ENCODE assay signal across 15 cellular contexts in genomic region chr1:29689372-29690030, GRCh38.
DNase-seq lines count a peak whose midpoint lies in the region; ATAC-seq and TF ChIP-seq lines count a peak whose summit lies in the region.
"Had no signal": no experiment of that assay in that cellular context is flagged by ENCODE, and none has a peak within 500 bp of the region (broad histone marks: within the 10 kb centered on the region; RNA-seq: fewer than 3 reads in every experiment).

No MANE protein-coding gene starts in this region.

- peak; percentile 11 for DNase-seq in activated T-cell treated with anti-CD3 and anti-CD28 coated beads, Interleukin-2, amount 50 U/mL, for 24 hours
- no peak for DNase-seq in activated T-cell treated with anti-CD3 and anti-CD28 coated beads, Interleukin-2, amount 50 U/mL, for 4 hours
- DNase-seq in NCI-H2196 (lab: John Stamatoyannopoulos, UW; ENCODE audit: unreplicated experiment) (peak; percentile 33), epithelial cell of esophagus (ENCODE audit: low read depth) (no peak), smooth muscle cell (lab: John Stamatoyannopoulos, UW; ENCODE audit: unreplicated experiment) (no peak)
- no peak for DNase-seq in stimulated activated CD4-positive, alpha-beta T cell treated with anti-CD3 and anti-CD28 coated beads, Interleukin-4, amount 100 ng/mL, for 24 hours
- DNase-seq: effector CD4-positive, alpha-beta T cell; foreskin fibroblast; NCI-H1436; NCI-H510A treated with DMSO at 0.1 percent for 48 hours had no signal

- H4K20me1 ChIP-seq in smooth muscle cell (ENCODE audit: low read depth), result no peaks in the 10 kb centered on the region

- no peaks in the 10 kb centered on the region for H3K9me3 Mint-ChIP-seq in activated T-cell treated with anti-CD3 and anti-CD28 coated beads, Interleukin-2, amount 50 U/mL, for 24 hours
- no peaks in the 10 kb centered on the region for H3K9me3 Mint-ChIP-seq in activated T-cell treated with anti-CD3 and anti-CD28 coated beads, Interleukin-2, amount 50 U/mL, for 4 hours
- H3K9me3 Mint-ChIP-seq: activated T-helper 2 cell treated with anti-CD3 and anti-CD28 coated beads, Interferon-gamma antibody, Interleukin-2, Interleukin-4, amounts not matched to agents 10 μg/mL and 5 μg/mL and 100 μg/mL, durations not matched to agents 14 hours and 24 hours and 36 hours had no signal

- WGBS in smooth muscle cell (ENCODE audit: low lambda C conversion rate), result 90% methylated on average over 13 of the region's 13 CpGs

- no peak overlapping the region for H3K27ac Mint-ChIP-seq in activated T-cell treated with anti-CD3 and anti-CD28 coated beads, Interleukin-2, amount 50 U/mL, for 24 hours

- H3K9ac ChIP-seq in smooth muscle cell (ENCODE audit: low read depth), result peak overlapping the region; percentile 49

- H3K27me3 Mint-ChIP-seq in activated T-cell treated with anti-CD3 and anti-CD28 coated beads, Interleukin-2, amount 50 U/mL, for 24 hours, result peaks cover 45% of the 10 kb centered on the region
- peaks cover 23% of the 10 kb centered on the region for H3K27me3 Mint-ChIP-seq in activated T-cell treated with anti-CD3 and anti-CD28 coated beads, Interleukin-2, amount 50 U/mL, for 4 hours (ENCODE audit: low read depth)

- no peaks in the 10 kb centered on the region for H3K27me3 ChIP-seq in smooth muscle cell (ENCODE audit: low read depth)

- peak; percentile 30 for TF ChIP-seq CTCF in epithelial cell of esophagus (IDR thresholded peaks at IDR 0.05; ENCODE audit: insufficient read depth, low read depth, low read length, missing control alignments)
- TF ChIP-seq CTCF in smooth muscle cell (IDR thresholded peaks at IDR 0.05; ENCODE audit: borderline replicate concordance, insufficient read depth, poor library complexity, severe bottlenecking), result no peak

- H3K27ac ChIP-seq in smooth muscle cell (ENCODE audit: low read depth), result peak overlapping the region; percentile 91
- H3K27ac ChIP-seq: RWPE1, thoracic aorta had no signal

- no peaks in the 10 kb centered on the region for H3K79me2 ChIP-seq in smooth muscle cell (ENCODE audit: low read depth)

- peaks cover 14% of the 10 kb centered on the region for H3K4me1 Mint-ChIP-seq in activated T-cell treated with anti-CD3 and anti-CD28 coated beads, Interleukin-2, amount 50 U/mL, for 24 hours (ENCODE audit: low read depth)
- peaks cover 3% of the 10 kb centered on the region for H3K4me1 Mint-ChIP-seq in activated T-cell treated with anti-CD3 and anti-CD28 coated beads, Interleukin-2, amount 50 U/mL, for 4 hours (ENCODE audit: low read depth)

- peaks cover 11% of the 10 kb centered on the region for H3F3A ChIP-seq in smooth muscle cell (ENCODE audit: low read depth)

- no peaks in the 10 kb centered on the region for H3K9me3 ChIP-seq in smooth muscle cell (replicated peaks; ENCODE audit: low read depth)
- H3K9me3 ChIP-seq: thoracic aorta had no signal

- H3K4me3 Mint-ChIP-seq in activated T-cell treated with anti-CD3 and anti-CD28 coated beads, Interleukin-2, amount 50 U/mL, for 24 hours, result no peak overlapping the region
- H3K4me3 Mint-ChIP-seq in activated T-cell treated with anti-CD3 and anti-CD28 coated beads, Interleukin-2, amount 50 U/mL, for 4 hours, result no peak overlapping the region

- no peaks in the 10 kb centered on the region for H3K36me3 Mint-ChIP-seq in activated T-cell treated with anti-CD3 and anti-CD28 coated beads, Interleukin-2, amount 50 U/mL, for 24 hours (ENCODE audit: low read depth)
- no peaks in the 10 kb centered on the region for H3K36me3 Mint-ChIP-seq in activated T-cell treated with anti-CD3 and anti-CD28 coated beads, Interleukin-2, amount 50 U/mL, for 4 hours (ENCODE audit: insufficient read depth)

- H2AFZ ChIP-seq in smooth muscle cell (ENCODE audit: low read depth), result no peak overlapping the region

- no peak for ATAC-seq in activated T-cell treated with anti-CD3 and anti-CD28 coated beads, Interleukin-2, amount 50 U/mL, for 4 hours
- ATAC-seq in GM18867 (IDR thresholded peaks at IDR 0.05; ENCODE audit: unreplicated experiment) (no peak), HG03460 (IDR thresholded peaks at IDR 0.05; ENCODE audit: unreplicated experiment) (no peak)

- no peak overlapping the region for H3K4me2 ChIP-seq in smooth muscle cell

- no peaks in the 10 kb centered on the region for H3K36me3 ChIP-seq in smooth muscle cell (ENCODE audit: low read depth)
- H3K36me3 ChIP-seq: thoracic aorta had no signal

- H3K4me1 ChIP-seq in smooth muscle cell (ENCODE audit: low read depth), result peaks cover 18% of the 10 kb centered on the region

- H3K4me3 ChIP-seq in epithelial cell of esophagus (ENCODE audit: low read length), result no peak overlapping the region
- no peak overlapping the region for H3K4me3 ChIP-seq in smooth muscle cell
- H3K4me3 ChIP-seq: thoracic aorta had no signal

Comparison
In these comparisons a context has a peak if more than half of its experiments do, and no peak if none do; other contexts are left out.
1. DNase-seq: peak in activated T-cell treated with anti-CD3 and anti-CD28 coated beads, Interleukin-2, amount 50 U/mL, for 24 hours (single experiment) and NCI-H2196 (single experiment); none in activated T-cell treated with anti-CD3 and anti-CD28 coated beads, Interleukin-2, amount 50 U/mL, for 4 hours (single experiment), epithelial cell of esophagus (single experiment), smooth muscle cell (single experiment) and stimulated activated CD4-positive, alpha-beta T cell treated with anti-CD3 and anti-CD28 coated beads, Interleukin-4, amount 100 ng/mL, for 24 hours (single experiment).